Comparison of ENCODE assay signal across 24 cellular contexts in the genomic region with DNA sequence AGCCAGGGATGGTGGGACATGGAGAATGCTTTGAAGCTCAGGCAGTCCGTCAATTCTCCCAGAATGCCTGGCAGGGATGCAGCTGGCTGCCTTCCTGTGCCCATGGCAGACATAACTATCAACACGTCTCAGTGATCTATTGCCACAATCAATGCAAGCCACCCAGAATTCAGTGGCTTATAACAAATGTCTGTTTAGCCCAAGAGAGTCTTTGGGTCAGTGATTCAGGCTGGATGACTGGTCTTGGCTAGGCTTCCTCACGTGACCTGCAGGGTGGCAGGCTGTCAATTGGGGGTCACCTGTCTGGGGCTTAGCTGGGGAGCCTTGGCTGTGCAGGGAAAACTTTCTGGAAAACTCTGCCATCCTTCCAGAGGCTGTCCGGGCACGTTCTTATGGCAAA.
"Had no signal": no experiment of that assay in that cellular context is flagged by ENCODE, and none has a peak within 500 bp of the region (broad histone marks: within the 10 kb centered on the region; RNA-seq: fewer than 3 reads in every experiment).

No MANE protein-coding gene starts in this region.

- H3K9me3 ChIP-seq: SJSA1 had no signal

- DNase-seq: activated CD4-positive, alpha-beta T cell treated with anti-CD3 and anti-CD28 coated beads, Interleukin-2, amount 10 ng/mL, durations not matched to agents 24 days and 14 days; activated CD4-positive, alpha-beta T cell treated with anti-CD3 and anti-CD28 coated beads, Interleukin-2, amount 50 U/mL, for 48 hours; activated CD4-positive, CD25-positive, alpha-beta regulatory T cell treated with anti-CD3 and anti-CD28 coated beads, Interleukin-2, amount 50 U/mL, for 72 hours; activated CD8-positive, alpha-beta memory T cell treated with anti-CD3 and anti-CD28 coated beads, Interleukin-2, amount 10 ng/mL, durations not matched to agents 7 days and 5 days; activated effector memory CD4-positive, alpha-beta T cell treated with Interleukin-2 at 50 U/mL for 16 hours; activated naive CD4-positive, alpha-beta T cell treated with Interleukin-2 at 50 U/mL for 16 hours; activated T-cell treated with anti-CD3 and anti-CD28 coated beads, Interleukin-2, amount 50 U/mL, for 24 hours; amygdala; KBM-7; NCI-H1105 treated with DMSO at 0.1 percent for 48 hours; NCI-H1436 treated with DMSO at 0.1 percent for 48 hours; NCI-H187; NCI-H2081; NCI-H510A treated with DMSO at 0.1 percent for 48 hours; NCI-H69; NK-92 treated with Interleukin-12 subunit alpha and Interleukin-12 subunit beta, amount 100 ng/mL, for 24 hours; OCI-M1; RPMI8226; SHP77; SW 1271 had no signal

- H3K27ac ChIP-seq: SJSA1 had no signal

- H3K4me3 ChIP-seq: SJSA1 had no signal

- ATAC-seq: activated CD8-positive, alpha-beta memory T cell treated with anti-CD3 and anti-CD28 coated beads, Interleukin-2, amount 10 ng/mL, durations not matched to agents 7 days and 5 days; Panc1; SK-N-SH treated with all-trans-retinoic acid at 6 μM for 48 hours; WTC11 had no signal

- H3K27me3 ChIP-seq: SJSA1 had no signal

- H3K4me1 ChIP-seq: SJSA1 had no signal
